ENCODE assay signal across 23 cellular contexts in the genomic region with DNA sequence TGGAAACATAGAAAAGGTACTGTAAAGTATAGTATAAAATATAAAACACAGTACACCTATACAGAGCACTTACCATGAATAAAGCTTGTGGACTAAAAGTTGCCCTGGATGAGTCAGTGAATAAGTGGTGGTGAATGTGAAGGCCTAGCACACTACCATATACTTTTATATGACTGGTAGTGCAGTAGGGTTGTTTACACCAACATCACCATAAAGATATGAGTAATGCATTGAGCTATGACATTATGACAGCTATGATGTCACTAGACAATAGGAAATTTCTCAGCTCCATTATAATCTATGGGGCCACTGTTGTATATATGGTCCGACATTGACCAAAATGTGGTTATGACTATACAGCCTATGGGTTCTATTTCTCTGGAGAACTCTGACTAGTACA.
DNase-seq lines count a peak whose midpoint lies in the region; ATAC-seq, FAIRE-seq and TF ChIP-seq lines count a peak whose summit lies in the region.
"Had no signal": no experiment of that assay in that cellular context is flagged by ENCODE, and none has a peak within 500 bp of the region (broad histone marks: within the 10 kb centered on the region; RNA-seq: fewer than 3 reads in every experiment).

No MANE protein-coding gene starts in this region.

- no peaks in the 10 kb centered on the region; the same call in 1 of the 2 replicates for H3K9me1 ChIP-seq in IMR-90 (ENCODE audit: insufficient read depth, low read length)

- no peak overlapping the region for H3K4ac ChIP-seq in IMR-90 (ENCODE audit: low read depth, low read length)

- H3K23ac ChIP-seq in IMR-90 (ENCODE audit: low read depth, low read length) = no peak overlapping the region

- H3K4me3 ChIP-seq in HepG2 (replicated peaks in 1 of 3; ENCODE audit: insufficient read depth in 1 of 3, low read depth in 2 of 3, low read length in 3 of 3) = no peak overlapping the region
- no peak overlapping the region for H3K4me3 ChIP-seq in right lobe of liver
- H3K4me3 ChIP-seq in IMR-90 (ENCODE audit: insufficient read depth, low read depth, low read length) = no peak overlapping the region
- H3K4me3 ChIP-seq: SJCRH30 had no signal

- no peak overlapping the region for H2BK120ac ChIP-seq in IMR-90 (ENCODE audit: low read depth, low read length)

- POLR2A ChIA-PET in HepG2 (lab: Yijun Ruan, JAX) (no interaction called here), IMR-90 (lab: Charles Lee; ENCODE audit: unreplicated experiment) (interaction anchor here (0.7 kb wide), 1 partner anchor 289 kb away, joined by 3 read pairs; no protein-coding TSS in a partner anchor)

- H3K79me2 ChIP-seq in HepG2 (ENCODE audit: insufficient read depth, low read length) = no peaks in the 10 kb centered on the region

- H3K36me3 ChIP-seq in HepG2 (replicated peaks in 1 of 2; ENCODE audit: control insufficient read depth in 1 of 2, insufficient read depth in 2 of 2, low read length in 2 of 2) (no peaks in the 10 kb centered on the region), right lobe of liver (no peaks in the 10 kb centered on the region), IMR-90 (ENCODE audit: control insufficient read depth, insufficient read depth, low read length) (no peaks in the 10 kb centered on the region)
- H3K36me3 ChIP-seq: SJCRH30 had no signal

- no peak overlapping the region for H3K27ac Mint-ChIP-seq in stimulated activated naive CD8-positive, alpha-beta T cell treated with anti-CD3 and anti-CD28 coated beads, Interleukin-15, amount 100 ng/mL, for 72 hours
- H3K27ac Mint-ChIP-seq: B cell; CD8-positive, alpha-beta T cell had no signal

- H3K14ac ChIP-seq in IMR-90 (replicated peaks; ENCODE audit: low read depth, low read length) = no peak overlapping the region

- FAIRE-seq in HepG2 (lab: Jason Lieb, UNC) = no peak
- FAIRE-seq: GM12892 had no signal

- H3K79me1 ChIP-seq in IMR-90 (ENCODE audit: low read depth in 1 of 2, low read length in 2 of 2) = no peaks in the 10 kb centered on the region

- H3K4me3 Mint-ChIP-seq in stimulated activated naive CD8-positive, alpha-beta T cell treated with anti-CD3 and anti-CD28 coated beads, Interleukin-15, amount 100 ng/mL, for 72 hours = no peak overlapping the region
- H3K4me3 Mint-ChIP-seq: B cell; CD8-positive, alpha-beta T cell had no signal

- H4K20me1 ChIP-seq in HepG2 (ENCODE audit: insufficient read depth, low read length) (no peaks in the 10 kb centered on the region), IMR-90 (ENCODE audit: insufficient read depth, low read length) (no peaks in the 10 kb centered on the region)

- no peak overlapping the region for H2BK20ac ChIP-seq in IMR-90 (ENCODE audit: low read depth, low read length)

- intact Hi-C loops in HepG2 (cut with micrococcal nuclease; ENCODE audit: unreplicated experiment) (no loop called here), right lobe of liver (cut with DNase I) (loop anchor here in 1 of 2 donors (10.0 kb wide), 1 partner anchor 120 kb away; no protein-coding TSS in a partner anchor), IMR-90 (cut with micrococcal nuclease) (loop anchor here (10.0 kb wide), 1 partner anchor 120 kb away; no protein-coding TSS in a partner anchor)

- H3K18ac ChIP-seq in IMR-90 (ENCODE audit: low read depth, low read length) = no peak overlapping the region

- no peak overlapping the region for H2BK15ac ChIP-seq in IMR-90 (ENCODE audit: low read depth, low read length)

- H2AK9ac ChIP-seq in IMR-90 (replicated peaks; ENCODE audit: low read depth, low read length, poor library complexity) = no peak overlapping the region

- H2AFZ ChIP-seq in HepG2 (ENCODE audit: low read length) (no peak overlapping the region), IMR-90 (replicated peaks; ENCODE audit: low read length, poor library complexity) (no peak overlapping the region)

- TF ChIP-seq POLR2A in HepG2 (IDR thresholded peaks at IDR 0.05; ENCODE audit: insufficient read depth in 1 of 2, low read depth in 2 of 2, low read length in 2 of 2) = no peak
- TF ChIP-seq POLR2A in right lobe of liver (IDR thresholded peaks at IDR 0.05) = no peak
- TF ChIP-seq POLR2A in IMR-90 (IDR thresholded peaks at IDR 0.05; ENCODE audit: low read depth, low read length) = no peak

- H3K9ac ChIP-seq in HepG2 (ENCODE audit: insufficient read depth, low read depth, low read length) (no peak overlapping the region), IMR-90 (ENCODE audit: low read depth, low read length) (no peak overlapping the region)

- TF ChIP-seq RAD21 in HepG2 (CRISPR knock-in tag; IDR thresholded peaks at IDR 0.05) (no peak), IMR-90 (IDR thresholded peaks at IDR 0.05; ENCODE audit: low read length) (no peak)

- H4K91ac ChIP-seq in IMR-90 (ENCODE audit: insufficient read depth, low read depth, low read length) = no peak overlapping the region

- WGBS in HepG2 (ENCODE audit: low lambda C conversion rate) = 92% methylated on average over 1 of the region's 1 CpG
- WGBS in right lobe of liver (ENCODE audit: insufficient coverage, low coverage, low lambda C conversion rate, missing lambda C conversion rate) = 71% methylated on average over 1 of the region's 1 CpG
- WGBS in IMR-90 (ENCODE audit: extremely low coverage in 2 of 2, insufficient read length in 1 of 2), 2 experiments = no CpG with 5 or more reads among the region's 1 CpG

- BruUV-seq in HepG2 (replicated peaks; lab: Mats Ljungman, UMichigan) (no TSS peak), IMR-90 (replicated peaks; lab: Mats Ljungman, UMichigan) (no TSS peak)

- H3K4me1 ChIP-seq in HepG2 (ENCODE audit: insufficient read depth, low read length) (peaks cover 31% of the 10 kb centered on the region), right lobe of liver (peaks cover 0 to 18% (median 0%) of the 10 kb centered on the region in 4 donors), IMR-90 (ENCODE audit: control insufficient read depth, insufficient read depth, low read length) (peaks cover 17% of the 10 kb centered on the region), foreskin keratinocyte (peaks cover under 1% of the 10 kb centered on the region)

- H3K27me3 ChIP-seq in HepG2 (ENCODE audit: control insufficient read depth in 1 of 2, insufficient read depth in 2 of 2, low read length in 2 of 2) (no peaks in the 10 kb centered on the region), right lobe of liver (no peaks in the 10 kb centered on the region), IMR-90 (ENCODE audit: control insufficient read depth, insufficient read depth, low read length) (no peaks in the 10 kb centered on the region), foreskin keratinocyte (no peaks in the 10 kb centered on the region)
- H3K27me3 ChIP-seq: SJCRH30 had no signal

- H3K4me1 Mint-ChIP-seq in stimulated activated naive CD8-positive, alpha-beta T cell treated with anti-CD3 and anti-CD28 coated beads, Interleukin-15, amount 100 ng/mL, for 72 hours = no peaks in the 10 kb centered on the region
- H3K4me1 Mint-ChIP-seq: B cell had no signal

- no peak overlapping the region for H2AK5ac ChIP-seq in IMR-90 (ENCODE audit: low read depth, low read length)

- H2BK5ac ChIP-seq in IMR-90 (ENCODE audit: low read depth, low read length, poor library complexity, severe bottlenecking) = no peak overlapping the region

- H4K5ac ChIP-seq in IMR-90 (ENCODE audit: low read depth, low read length) = no peak overlapping the region

- peaks cover 8% of the 10 kb centered on the region for H3K27me3 Mint-ChIP-seq in stimulated activated naive CD8-positive, alpha-beta T cell treated with anti-CD3 and anti-CD28 coated beads, Interleukin-15, amount 100 ng/mL, for 72 hours

- CTCF ChIA-PET in HepG2 (lab: Yijun Ruan, JAX; ENCODE audit: low intra/inter-chr PET ratio, low total read pairs) = interaction anchor here (0.9 kb wide), 1 partner anchor 688 kb away, joined by 3 read pairs; no protein-coding TSS in a partner anchor
- CTCF ChIA-PET in IMR-90 (lab: Yijun Ruan, JAX) = interaction anchor here (0.7 to 6.5 kb wide), 7 partner anchors 19 to 476 kb away, joined by 3 to 34 read pairs (median 4); no protein-coding TSS in a partner anchor

- DNase-seq in HepG2 (ENCODE audit: low spot score) (no peak), right lobe of liver (no peak), IMR-90 (peak; percentile 45), foreskin keratinocyte (no peak), SW 1271 (lab: John Stamatoyannopoulos, UW) (no peak), SKM-1 treated with dmso at 0.1 percent for 144 hours (lab: John Stamatoyannopoulos, UW; ENCODE audit: unreplicated experiment) (no peak)
- no peak for DNase-seq in stimulated activated naive CD8-positive, alpha-beta T cell treated with anti-CD3 and anti-CD28 coated beads, Interleukin-15, amount 100 ng/mL, for 72 hours
- DNase-seq in activated CD8-positive, alpha-beta memory T cell treated with anti-CD3 and anti-CD28 coated beads, Interleukin-2, amount 50 U/mL, for 48 hours = no peak
- DNase-seq: Caco-2; CD8-positive, alpha-beta T cell; DMS79; KBM-7; NCI-H1105 treated with DMSO at 0.1 percent for 48 hours; NCI-H146; NCI-H1930; NCI-H2107; NCI-H524; NCI-H774; SJCRH30 had no signal

- TF ChIP-seq EP300 in HepG2 (IDR thresholded peaks at IDR 0.05; ENCODE audit: low read depth in 2 of 2, low read length in 2 of 2) = no peak
- no peak for TF ChIP-seq EP300 in HepG2 (CRISPR knock-in tag; IDR thresholded peaks at IDR 0.05; ENCODE audit: borderline replicate concordance)

- no peak overlapping the region for H3K56ac ChIP-seq in IMR-90 (ENCODE audit: extremely low read depth, insufficient read depth, low read length)

- dilution Hi-C loops in IMR-90 (cut with HindIII; ENCODE audit: low sequenced_read_pairs, unreplicated experiment) = no loop called here

- in situ Hi-C loops in HepG2 (cut with HindIII; ENCODE audit: extremely low pct_ligation_motif_present, low pct_unique_long_range_greater_than_20kb) (no loop called here), IMR-90 (cut with MboI; ENCODE audit: low sequenced_read_pairs) (no loop called here)

- no peaks in the 10 kb centered on the region for H3K9me3 Mint-ChIP-seq in stimulated activated naive CD8-positive, alpha-beta T cell treated with anti-CD3 and anti-CD28 coated beads, Interleukin-15, amount 100 ng/mL, for 72 hours
- H3K9me3 Mint-ChIP-seq: CD8-positive, alpha-beta T cell had no signal

- ATAC-seq in HepG2 = no peak
- ATAC-seq in right lobe of liver = no peak
- no peak for ATAC-seq in IMR-90 (ENCODE audit: low read depth)
- peak; percentile 18 for ATAC-seq in foreskin keratinocyte
- ATAC-seq in stimulated activated naive CD8-positive, alpha-beta T cell treated with anti-CD3 and anti-CD28 coated beads, Interleukin-15, amount 100 ng/mL, for 72 hours = peak; percentile 57
- ATAC-seq: CD8-positive, alpha-beta T cell; Right ventricle myocardium inferior had no signal

- no peak for TF ChIP-seq CTCF in HepG2 (CRISPR knock-in tag; IDR thresholded peaks at IDR 0.05)
- no peak for TF ChIP-seq CTCF in right lobe of liver (IDR thresholded peaks at IDR 0.05)
- TF ChIP-seq CTCF in IMR-90 (conservative IDR thresholded peaks at IDR 0.05; ENCODE audit: low read depth, low read length) = no peak
- TF ChIP-seq CTCF in foreskin keratinocyte (conservative IDR thresholded peaks at IDR 0.05) = no peak

- no peak overlapping the region for H3K27ac ChIP-seq in HepG2 (ENCODE audit: extremely low read length, insufficient read depth, low read length)
- no peak overlapping the region for H3K27ac ChIP-seq in right lobe of liver
- H3K27ac ChIP-seq in IMR-90 (ENCODE audit: insufficient read depth, low read length) = no peak overlapping the region
- no peak overlapping the region for H3K27ac ChIP-seq in foreskin keratinocyte
- H3K27ac ChIP-seq: C4-2B, SJCRH30 had no signal

- no peak overlapping the region for H3K4me2 ChIP-seq in HepG2 (ENCODE audit: low read depth, low read length)
- no peak overlapping the region for H3K4me2 ChIP-seq in IMR-90 (ENCODE audit: low read depth, low read length)

- H4K8ac ChIP-seq in IMR-90 (ENCODE audit: low read depth in 2 of 2, low read length in 2 of 2) = no peak overlapping the region

- H3K9me3 ChIP-seq in HepG2 (ENCODE audit: low read length) (no peaks in the 10 kb centered on the region), right lobe of liver (no peaks in the 10 kb centered on the region), IMR-90 (ENCODE audit: control insufficient read depth, insufficient read depth, low read length) (no peaks in the 10 kb centered on the region)
- H3K9me3 ChIP-seq: Caco-2, SJCRH30 had no signal

Comparison
In these comparisons a context has a peak if more than half of its experiments do, and no peak if none do; other contexts are left out.
1. ATAC-seq: peak in foreskin keratinocyte (single experiment) and stimulated activated naive CD8-positive, alpha-beta T cell treated with anti-CD3 and anti-CD28 coated beads, Interleukin-15, amount 100 ng/mL, for 72 hours (single experiment); none in HepG2 (single experiment), right lobe of liver (0 of 4) and IMR-90 (single experiment).